ENCODE assay signal across 8 cellular contexts in the genomic region with DNA sequence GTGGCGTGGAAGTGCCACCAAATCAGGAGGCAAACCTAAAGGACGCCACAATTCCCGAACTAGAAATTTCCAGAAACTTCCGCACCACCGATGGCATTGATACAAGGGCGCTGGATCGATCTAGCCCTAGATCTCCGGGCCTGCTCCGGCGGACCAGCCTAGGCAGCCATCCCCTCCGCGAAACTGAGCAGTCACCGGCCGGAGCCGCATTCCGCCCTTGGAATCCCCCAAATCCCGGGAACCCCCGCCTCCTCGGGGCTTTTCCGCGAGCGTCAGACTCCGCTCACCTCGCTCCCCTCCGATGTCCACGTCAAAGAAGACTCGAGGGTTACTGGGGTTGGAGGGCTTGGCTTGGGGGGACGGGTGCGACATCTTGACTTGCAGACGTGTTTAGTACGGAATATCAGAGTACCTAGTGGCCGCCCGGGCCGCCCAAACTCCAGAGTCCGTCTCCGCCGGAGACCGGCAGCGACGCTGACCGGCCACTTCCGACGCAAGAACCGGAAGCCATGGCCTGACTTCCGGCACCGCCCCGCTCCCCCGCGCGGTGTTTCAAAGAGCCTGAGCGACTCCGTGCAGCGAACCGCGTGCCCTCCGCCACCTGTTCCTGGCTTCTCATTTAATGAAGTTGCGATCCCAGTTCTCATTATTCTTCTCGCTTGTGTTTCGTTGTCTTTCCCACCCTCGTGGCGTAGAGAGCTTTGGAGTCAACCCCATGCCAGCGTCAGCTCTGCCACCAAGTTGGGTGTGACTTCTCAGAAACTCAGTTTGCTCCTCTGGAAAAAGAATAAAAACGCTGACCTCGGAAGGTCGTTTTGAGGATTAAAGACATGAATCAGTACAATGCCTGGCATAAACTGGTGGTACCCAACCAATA. TPM values are rescaled to one million over a fixed set of nuclear protein-coding genes. Genes with fewer than 3 reads are reported as not detected.
DNase-seq lines count a peak whose midpoint lies in the region; ATAC-seq and TF ChIP-seq lines count a peak whose summit lies in the region.

Gene PPID (minus strand): TSS at position 480 of the 877 bp plus-strand sequence. CDS start 108 bp downstream, at position 372.

- H3K4me3 ChIP-seq in dorsolateral prefrontal cortex (peak within 1 kb of the TSS; percentile 66 to 100 (median 92)), liver (ENCODE audit: low read depth in 1 of 3, low read length in 3 of 3) (peak within 1 kb of the TSS; percentile 75 to 93 (median 89))

- H3K4me1 ChIP-seq in liver (ENCODE audit: control insufficient read depth in 4 of 4, insufficient read depth in 4 of 4, low read length in 3 of 4), result peaks cover 0 to 18% (median 6%) of the 10 kb centered on the region in 4 donors

- H3K4me1 Mint-ChIP-seq in activated CD4-positive, alpha-beta memory T cell treated with anti-CD3 and anti-CD28 coated beads for 36 hours (ENCODE audit: low read depth), result peaks cover 54% of the 10 kb centered on the region

- peaks cover 27% of the 10 kb centered on the region for H3K36me3 Mint-ChIP-seq in activated CD4-positive, alpha-beta memory T cell treated with anti-CD3 and anti-CD28 coated beads for 36 hours

- H3K27ac ChIP-seq in C4-2B (peak within 1 kb of the TSS; percentile 80), dorsolateral prefrontal cortex (peak within 1 kb of the TSS; percentile 75 to 99 (median 96)), liver (ENCODE audit: low read depth in 1 of 2, low read length in 2 of 2) (peak within 1 kb of the TSS; percentile 81 to 90)

- TF ChIP-seq CTCF in C4-2B (conservative IDR thresholded peaks at IDR 0.05) (no peak), dorsolateral prefrontal cortex (IDR thresholded peaks at IDR 0.05 in 54 of 56, conservative IDR thresholded peaks at IDR 0.05 in 2 of 56; ENCODE audit: low read depth in 1 of 56, partially characterized antibody in 56 of 56) (peak in 37 of 56 donors; percentile 9 to 62 (median 32)), liver (IDR thresholded peaks at IDR 0.05; ENCODE audit: low read depth, low read length, missing input control) (no peak)

- intact Hi-C loops in activated CD4-positive, alpha-beta memory T cell treated with anti-CD3 and anti-CD28 coated beads for 36 hours (cut with micrococcal nuclease), result loop anchor here (1.0 to 2.0 kb wide), 4 partner anchors 45 to 452 kb away; partner anchors contain the start of genes ETFDH and RAPGEF2
- intact Hi-C loops in dorsolateral prefrontal cortex (cut with DNase I), result loop anchor here (2.0 to 10.0 kb wide), 4 partner anchors 50 to 482 kb away; partner anchors contain the start of genes ETFDH (in 2 of the 2) and C4orf46 (in 1 of the 2)

- H3K27me3 Mint-ChIP-seq in activated CD4-positive, alpha-beta memory T cell treated with anti-CD3 and anti-CD28 coated beads for 36 hours, result peaks cover 8% of the 10 kb centered on the region

- H3K27me3 ChIP-seq in dorsolateral prefrontal cortex, result no peaks in the 10 kb centered on the region
- no peaks in the 10 kb centered on the region for H3K27me3 ChIP-seq in liver (ENCODE audit: control insufficient read depth in 4 of 4, insufficient read depth in 4 of 4, low read length in 3 of 4)

- POLR2A ChIA-PET in activated CD4-positive, alpha-beta memory T cell treated with anti-CD3 and anti-CD28 coated beads for 36 hours (lab: Charles Lee), result interaction anchor here (0.7 to 1.8 kb wide), 5 partner anchors 45 to 100 kb away, joined by 3 to 12 read pairs (median 5); partner anchors contain the start of genes C4orf46, ETFDH and FNIP2

- peak within 1 kb of the TSS; percentile 63 to 88 for H3K9ac ChIP-seq in liver (ENCODE audit: low read depth in 1 of 2, low read length in 2 of 2)

- no peaks in the 10 kb centered on the region for H3K9me3 ChIP-seq in liver (ENCODE audit: control insufficient read depth in 4 of 4, low read length in 3 of 4)

- peak within 1 kb of the TSS; percentile 99 for H3K27ac Mint-ChIP-seq in activated CD4-positive, alpha-beta memory T cell treated with anti-CD3 and anti-CD28 coated beads for 36 hours

- H3K4me3 Mint-ChIP-seq in activated CD4-positive, alpha-beta memory T cell treated with anti-CD3 and anti-CD28 coated beads for 36 hours, result peak within 1 kb of the TSS; percentile 93

- peak in 1 of 2 donors; percentile 42 for TF ChIP-seq RAD21 in liver (IDR thresholded peaks at IDR 0.05)

- under 1% methylated on average over 65 of the region's 65 CpGs for WGBS in liver

- DNase-seq in NCI-H69 (lab: John Stamatoyannopoulos, UW), result peak; percentile 91
- DNase-seq in activated CD4-positive, alpha-beta memory T cell treated with anti-CD3 and anti-CD28 coated beads for 36 hours, result peak; percentile 91
- peak; percentile 76 to 91 (median 85) for DNase-seq in dorsolateral prefrontal cortex
- DNase-seq in stimulated activated CD4-positive, alpha-beta T cell treated with anti-CD3 and anti-CD28 coated beads, Interleukin-4, amount 100 ng/mL, for 1 hour, result peak; percentile 83

- peaks cover 0 to 23% (median 18%) of the 10 kb centered on the region in 4 donors for H3K36me3 ChIP-seq in liver (ENCODE audit: control insufficient read depth in 4 of 4, insufficient read depth in 3 of 4, low read depth in 1 of 4, low read length in 3 of 4)

- ATAC-seq in GM19372 (IDR thresholded peaks at IDR 0.05; ENCODE audit: low read depth, unreplicated experiment) (peak; percentile 97), HG03521 (IDR thresholded peaks at IDR 0.05; ENCODE audit: unreplicated experiment) (peak; percentile 96)

- CTCF ChIA-PET in activated CD4-positive, alpha-beta memory T cell treated with anti-CD3 and anti-CD28 coated beads for 36 hours (lab: Charles Lee), result interaction anchor here (2.9 kb wide), 1 partner anchor 128 kb away, joined by 14 read pairs; no protein-coding TSS in a partner anchor

- H3K9me3 Mint-ChIP-seq in activated CD4-positive, alpha-beta memory T cell treated with anti-CD3 and anti-CD28 coated beads for 36 hours, result no peaks in the 10 kb centered on the region

TF ChIP-seq in liver, 16 proteins besides CTCF, POLR2A, EP300 and RAD21 (continues in another document):
- peak; percentile 44 for TF ChIP-seq SP1 (IDR thresholded peaks at IDR 0.05)
- TF ChIP-seq, protein P1, sequence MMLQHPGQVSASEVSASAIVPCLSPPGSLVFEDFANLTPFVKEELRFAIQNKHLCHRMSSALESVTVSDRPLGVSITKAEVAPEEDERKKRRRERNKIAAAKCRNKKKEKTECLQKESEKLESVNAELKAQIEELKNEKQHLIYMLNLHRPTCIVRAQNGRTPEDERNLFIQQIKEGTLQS (IDR thresholded peaks at IDR 0.05), result no peak
- TF ChIP-seq, protein P2, sequence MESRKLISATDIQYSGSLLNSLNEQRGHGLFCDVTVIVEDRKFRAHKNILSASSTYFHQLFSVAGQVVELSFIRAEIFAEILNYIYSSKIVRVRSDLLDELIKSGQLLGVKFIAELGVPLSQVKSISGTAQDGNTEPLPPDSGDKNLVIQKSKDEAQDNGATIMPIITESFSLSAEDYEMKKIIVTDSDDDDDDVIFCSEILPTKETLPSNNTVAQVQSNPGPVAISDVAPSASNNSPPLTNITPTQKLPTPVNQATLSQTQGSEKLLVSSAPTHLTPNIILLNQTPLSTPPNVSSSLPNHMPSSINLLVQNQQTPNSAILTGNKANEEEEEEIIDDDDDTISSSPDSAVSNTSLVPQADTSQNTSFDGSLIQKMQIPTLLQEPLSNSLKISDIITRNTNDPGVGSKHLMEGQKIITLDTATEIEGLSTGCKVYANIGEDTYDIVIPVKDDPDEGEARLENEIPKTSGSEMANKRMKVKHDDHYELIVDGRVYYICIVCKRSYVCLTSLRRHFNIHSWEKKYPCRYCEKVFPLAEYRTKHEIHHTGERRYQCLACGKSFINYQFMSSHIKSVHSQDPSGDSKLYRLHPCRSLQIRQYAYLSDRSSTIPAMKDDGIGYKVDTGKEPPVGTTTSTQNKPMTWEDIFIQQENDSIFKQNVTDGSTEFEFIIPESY (IDR thresholded peaks at IDR 0.05), result peak; percentile 36
- peak; percentile 91 to 97 for TF ChIP-seq GABPA (IDR thresholded peaks at IDR 0.05 in 1 of 2, conservative IDR thresholded peaks at IDR 0.05 in 1 of 2)
- peak; percentile 81 for TF ChIP-seq TAF1 (conservative IDR thresholded peaks at IDR 0.05)
- TF ChIP-seq FOXA2 (IDR thresholded peaks at IDR 0.05), result no peak
- TF ChIP-seq MAX (IDR thresholded peaks at IDR 0.05), result peak; percentile 93
- TF ChIP-seq EGR1 (IDR thresholded peaks at IDR 0.05; ENCODE audit: low read depth in 2 of 2), result peak; percentile 36 to 61
- TF ChIP-seq YY1 (IDR thresholded peaks at IDR 0.05), result peak; percentile 92
- TF ChIP-seq FOXA1 (IDR thresholded peaks at IDR 0.05), result no peak
- no peak for TF ChIP-seq RXRA (IDR thresholded peaks at IDR 0.05)
- peak; percentile 5 for TF ChIP-seq NR2F2 (IDR thresholded peaks at IDR 0.05)
- TF ChIP-seq JUND (IDR thresholded peaks at IDR 0.05), result no peak

RNA-seq across cellular contexts. Expression of gene PPID, which starts in this region (rescaled TPM):
- 10 to 100 TPM; 66.4 to 67.2 TPM for total RNA-seq in activated CD4-positive, alpha-beta memory T cell treated with anti-CD3 and anti-CD28 coated beads for 36 hours
- 10 to 100 TPM; 18.4 to 71.3 (median 35.6) TPM for total RNA-seq in dorsolateral prefrontal cortex
- 10 to 100 TPM; 14.8 to 16.7 TPM for total RNA-seq in liver
- polyA plus RNA-seq in liver, result 10 to 100 TPM; 15.1 to 53.6 TPM

Comparison
In these comparisons a context has a peak if more than half of its experiments do, and no peak if none do; other contexts are left out.
1. Peak in every context shown above with its lines: DNase-seq, ATAC-seq, H3K4me3 ChIP-seq and H3K27ac ChIP-seq.
2. CTCF ChIP-seq: peak in dorsolateral prefrontal cortex (37 of 56); none in C4-2B (single experiment) and liver (single experiment).